In genomic region chr1:46747683-46748288, GRCh38 we compare ENCODE assay signal across 8 cellular contexts. TPM values are rescaled to one million over a fixed set of nuclear protein-coding genes. Genes with fewer than 3 reads are reported as not detected.
DNase-seq lines count a peak whose midpoint lies in the region; ATAC-seq, FAIRE-seq and TF ChIP-seq lines count a peak whose summit lies in the region.

No MANE protein-coding gene starts in this region.

- H3K9ac ChIP-seq in astrocyte (ENCODE audit: low read length) = no peak overlapping the region

- H3K4me3 ChIP-seq in astrocyte (ENCODE audit: insufficient read depth, low read depth, low read length) (no peak overlapping the region), thyroid gland (replicated peaks in 1 of 3) (no peak overlapping the region)

- no peak overlapping the region for H2AFZ ChIP-seq in astrocyte (ENCODE audit: low read depth, low read length)

- 29 to 33% methylated on average over 5 of the region's 5 CpGs for WGBS in thyroid gland, 2 donors

- H3K27ac Mint-ChIP-seq in astrocyte (ENCODE audit: unreplicated experiment) = no peak overlapping the region
- no peak overlapping the region for H3K27ac Mint-ChIP-seq in effector memory CD8-positive, alpha-beta T cell

- no peak for TF ChIP-seq POLR2A in thyroid gland (IDR thresholded peaks at IDR 0.05)

- H3K9me3 Mint-ChIP-seq in astrocyte (ENCODE audit: unreplicated experiment) = no peaks in the 10 kb centered on the region
- H3K9me3 Mint-ChIP-seq in effector memory CD8-positive, alpha-beta T cell = no peaks in the 10 kb centered on the region

- H3K4me1 Mint-ChIP-seq in astrocyte (ENCODE audit: low read depth, unreplicated experiment) = peaks cover 2% of the 10 kb centered on the region
- no peaks in the 10 kb centered on the region for H3K4me1 Mint-ChIP-seq in effector memory CD8-positive, alpha-beta T cell (ENCODE audit: low read depth in 2 of 2)

- no peaks in the 10 kb centered on the region for H4K20me1 ChIP-seq in astrocyte (ENCODE audit: insufficient read depth, low read length)

- TF ChIP-seq CTCF in astrocyte (IDR thresholded peaks at IDR 0.05; ENCODE audit: insufficient read depth, low read depth, low read length) (peak; percentile 53), thyroid gland (IDR thresholded peaks at IDR 0.05) (peak; percentile 68 to 89 (median 84))

- DNase-seq in Right ventricle myocardium inferior (ENCODE audit: missing footprints) (no peak), cardiac septum (ENCODE audit: low spot score) (no peak), NCI-H2171 treated with DMSO at 0.1 percent for 48 hours (lab: John Stamatoyannopoulos, UW) (peak; percentile 64), astrocyte (ENCODE audit: low read depth) (peak; percentile 20), iPS-NIHi7 (ENCODE audit: extremely low spot score) (peak; percentile 87), thyroid gland (peak; percentile 69 to 70)
- no peak for DNase-seq in effector memory CD8-positive, alpha-beta T cell

- no peaks in the 10 kb centered on the region for H3K36me3 Mint-ChIP-seq in astrocyte (ENCODE audit: low read depth, unreplicated experiment)
- H3K36me3 Mint-ChIP-seq in effector memory CD8-positive, alpha-beta T cell (ENCODE audit: insufficient read depth) = no peaks in the 10 kb centered on the region

- H3K4me1 ChIP-seq in astrocyte (ENCODE audit: insufficient read depth, low read length) (no peaks in the 10 kb centered on the region), thyroid gland (peaks cover 14 to 16% of the 10 kb centered on the region in 2 donors)

- ATAC-seq in Right ventricle myocardium inferior (peak; percentile 76), GM18867 (IDR thresholded peaks at IDR 0.05; ENCODE audit: unreplicated experiment) (no peak)
- ATAC-seq in effector memory CD8-positive, alpha-beta T cell (replicated peaks) = no peak

- H3K27ac ChIP-seq in astrocyte (ENCODE audit: low read depth, low read length) (no peak overlapping the region), thyroid gland (no peak overlapping the region)

- H3K36me3 ChIP-seq in astrocyte (ENCODE audit: insufficient read depth, low read length) (no peaks in the 10 kb centered on the region), thyroid gland (no peaks in the 10 kb centered on the region)

- H3K9me3 ChIP-seq in astrocyte (ENCODE audit: insufficient read depth, low read depth, low read length) (no peaks in the 10 kb centered on the region), thyroid gland (no peaks in the 10 kb centered on the region)

- no peak overlapping the region for H3K4me2 ChIP-seq in astrocyte (ENCODE audit: low read length)

- no peak overlapping the region for H3K4me3 Mint-ChIP-seq in astrocyte (ENCODE audit: unreplicated experiment)
- H3K4me3 Mint-ChIP-seq in effector memory CD8-positive, alpha-beta T cell = no peak overlapping the region

- peaks cover 26% of the 10 kb centered on the region for H3K27me3 Mint-ChIP-seq in astrocyte (ENCODE audit: low read depth, unreplicated experiment)
- H3K27me3 Mint-ChIP-seq in effector memory CD8-positive, alpha-beta T cell = peaks cover 68 to 95% of the 10 kb centered on the region in 2 donors

- FAIRE-seq in astrocyte (lab: Jason Lieb, UNC) = no peak

- H3K27me3 ChIP-seq in astrocyte (ENCODE audit: insufficient read depth, low read length) (peaks cover 2% of the 10 kb centered on the region), thyroid gland (no peaks in the 10 kb centered on the region)

- intact Hi-C loops in Right ventricle myocardium inferior (cut with DNase I) (loop anchor here (2.0 to 5.0 kb wide), 2 partner anchors 243 to 430 kb away; no protein-coding TSS in a partner anchor), cardiac septum (cut with DNase I) (loop anchor here (5.0 kb wide), 1 partner anchor 245 kb away; no protein-coding TSS in a partner anchor), thyroid gland (cut with DNase I) (loop anchor here (5.0 kb wide), 1 partner anchor 240 kb away; no protein-coding TSS in a partner anchor)

- no peaks in the 10 kb centered on the region for H3K79me2 ChIP-seq in astrocyte (ENCODE audit: insufficient read depth, low read length)

RNA-seq across cellular contexts. Expression of gene EFCAB14, which starts 28.9 kb away (rescaled TPM):
- 53.2 TPM for total RNA-seq in Right ventricle myocardium inferior
- total RNA-seq in cardiac septum = 53.7 TPM
- 47.3 and 50.7 TPM in 2 replicates for total RNA-seq in astrocyte
- total RNA-seq in thyroid gland = 100 to 1,000 TPM; 129 to 162 (median 138) TPM

RNA-seq across cellular contexts. Expression of gene CYP4B1, which starts 51.1 kb away (rescaled TPM):
- total RNA-seq in Right ventricle myocardium inferior (19.6 TPM), cardiac septum (not detected), astrocyte (not detected in 2 replicates), thyroid gland (10 to 100 TPM; 29.4 to 72.4 (median 62.5) TPM)

Comparison
In these comparisons a context has a peak if more than half of its experiments do, and no peak if none do; other contexts are left out.
1. RNA of gene CYP4B1, which starts 51.1 kb away (total RNA-seq): 29.4 to 72.4 TPM in thyroid gland and 19.6 TPM in Right ventricle myocardium inferior (single experiment); not detected in cardiac septum (single experiment) and not detected in astrocyte; every median in the first group is over 10 times any median in the second.
2. DNase-seq: peak in NCI-H2171 treated with DMSO at 0.1 percent for 48 hours (single experiment), astrocyte (single experiment), iPS-NIHi7 (single experiment) and thyroid gland (2 of 2); none in Right ventricle myocardium inferior (single experiment), cardiac septum (single experiment) and effector memory CD8-positive, alpha-beta T cell (0 of 3).